Comparison of ENCODE assay signal across 9 cellular contexts in genomic region chr17:44308320-44308818, GRCh38. TPM values are rescaled to one million over a fixed set of nuclear protein-coding genes. Genes with fewer than 3 reads are reported as not detected.
DNase-seq lines count a peak whose midpoint lies in the region; ATAC-seq and TF ChIP-seq lines count a peak whose summit lies in the region.
"Had no signal": no experiment of that assay in that cellular context is flagged by ENCODE, and none has a peak within 500 bp of the region (broad histone marks: within the 10 kb centered on the region; RNA-seq: fewer than 3 reads in every experiment).

Gene RUNDC3A (plus strand): TSS chr17:44308601. CDS start chr17:44308833, 232 bp downstream.

- DNase-seq in DMS53 (lab: John Stamatoyannopoulos, UW) (peak; percentile 93), MG63 (peak; percentile 80), SJCRH30 (peak; percentile 93 to 94), foreskin melanocyte (peak; percentile 51), neural crest cell (ENCODE audit: low read depth, low spot score) (peak; percentile 95)
- peak; percentile 85 for DNase-seq in activated naive CD4-positive, alpha-beta T cell treated with Interleukin-2 at 50 U/mL for 16 hours
- peak; percentile 89 for DNase-seq in stimulated activated naive CD8-positive, alpha-beta T cell treated with anti-CD3 and anti-CD28 coated beads, Interleukin-15, Interleukin-2, amounts not matched to agents 100 U/mL and 50 U/mL, for 24 hours

- H3K4me3 ChIP-seq in MG63 (peak within 1 kb of the TSS; percentile 41), SJCRH30 (peak within 1 kb of the TSS; percentile 49)

- peak; percentile 77 for ATAC-seq in stimulated activated naive CD8-positive, alpha-beta T cell treated with anti-CD3 and anti-CD28 coated beads, Interleukin-15, Interleukin-2, amounts not matched to agents 100 U/mL and 50 U/mL, for 24 hours
- ATAC-seq in HG02884 (IDR thresholded peaks at IDR 0.05; ENCODE audit: unreplicated experiment), result no peak

- TF ChIP-seq CTCF in neural crest cell (conservative IDR thresholded peaks at IDR 0.05), result no peak

- no peaks in the 10 kb centered on the region for H3K9me3 Mint-ChIP-seq in neural crest cell
- H3K9me3 Mint-ChIP-seq: T-helper 1 cell treated with Interleukin-12 subunit alpha and Interleukin-12 subunit beta and Interleukin-4 antibody, amounts not matched to agents 30 μg/mL and 1 μg/mL, for 36 hours had no signal

- H3K36me3 ChIP-seq in MG63 (no peaks in the 10 kb centered on the region), SJCRH30 (no peaks in the 10 kb centered on the region)

- H3K4me3 Mint-ChIP-seq in neural crest cell, result peak within 1 kb of the TSS; percentile 85

- H3K27me3 Mint-ChIP-seq in neural crest cell (ENCODE audit: low read depth), result peaks cover 53% of the 10 kb centered on the region

- H3K36me3 Mint-ChIP-seq in neural crest cell (ENCODE audit: low read depth), result no peaks in the 10 kb centered on the region

- H3K4me1 Mint-ChIP-seq in neural crest cell, result peaks cover 18% of the 10 kb centered on the region

- no peak within 1 kb of the TSS for H3K27ac ChIP-seq in SJCRH30

- H3K27me3 ChIP-seq in MG63, result peaks cover 11% of the 10 kb centered on the region
- H3K27me3 ChIP-seq in SJCRH30, result 0 out of 2 replicates have a peak, but pooled peaks cover 6% of the 10 kb centered on the region

- no peak within 1 kb of the TSS for H3K27ac Mint-ChIP-seq in neural crest cell (ENCODE audit: unreplicated experiment)

- H3K9me3 ChIP-seq in MG63, result no peaks in the 10 kb centered on the region
- no peaks in the 10 kb centered on the region for H3K9me3 ChIP-seq in SJCRH30 (replicated peaks)

- peaks cover 4% of the 10 kb centered on the region; the same call in 1 of the 2 replicates for H3K4me1 ChIP-seq in SJCRH30

RNA-seq across cellular contexts. Expression of gene RUNDC3A, which starts in this region (rescaled TPM):
- not detected in 2 replicates for total RNA-seq in MG63 (2014; rRNA removed; shearing (Covaris generic); ENCODE audit: low replicate concordance)
- 0.14 TPM in 1 of 2 replicates, not detected in the other for total RNA-seq in SJCRH30 (2014; rRNA removed; shearing (Covaris generic))
- total RNA-seq in neural crest cell, result 8.7 and 12.9 TPM in 2 replicates

Comparison
In these comparisons a context has a peak if more than half of its experiments do, and no peak if none do; other contexts are left out.
1. Peak in DNase-seq and H3K4me3 ChIP-seq in MG63; RNA of the gene not detected or under 1 TPM.
2. Peak in DNase-seq and H3K4me3 ChIP-seq in SJCRH30; RNA of the gene not detected or under 1 TPM.